3 cellular contexts compared by ENCODE assay signal in the genomic region with DNA sequence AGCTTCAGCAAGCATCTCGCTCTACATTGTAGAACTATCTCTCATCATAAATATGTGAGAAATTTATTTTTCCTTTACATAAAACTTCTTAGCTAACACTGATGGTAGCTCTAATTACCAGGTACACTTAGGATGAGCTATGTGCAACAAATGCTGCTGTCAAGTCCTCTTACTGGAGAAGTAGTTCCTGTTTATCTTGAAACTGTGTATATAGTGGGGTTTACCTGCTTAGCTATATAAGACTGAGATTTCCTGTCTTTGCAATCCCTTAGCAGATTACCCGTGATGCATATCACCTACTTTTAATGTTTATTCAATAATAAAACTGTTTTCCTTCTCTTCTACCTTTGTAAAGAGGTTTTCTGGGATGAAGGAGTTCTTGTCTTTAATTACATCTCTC.
"Had no signal": no experiment of that assay in that cellular context is flagged by ENCODE, and none has a peak within 500 bp of the region (broad histone marks: within the 10 kb centered on the region; RNA-seq: fewer than 3 reads in every experiment).

No MANE protein-coding gene starts in this region.

- ATAC-seq: GM12878 had no signal

- DNase-seq: GDM1, GF-D8 had no signal

- H3K4me3 ChIP-seq: GM12878 had no signal
